In the genomic region with DNA sequence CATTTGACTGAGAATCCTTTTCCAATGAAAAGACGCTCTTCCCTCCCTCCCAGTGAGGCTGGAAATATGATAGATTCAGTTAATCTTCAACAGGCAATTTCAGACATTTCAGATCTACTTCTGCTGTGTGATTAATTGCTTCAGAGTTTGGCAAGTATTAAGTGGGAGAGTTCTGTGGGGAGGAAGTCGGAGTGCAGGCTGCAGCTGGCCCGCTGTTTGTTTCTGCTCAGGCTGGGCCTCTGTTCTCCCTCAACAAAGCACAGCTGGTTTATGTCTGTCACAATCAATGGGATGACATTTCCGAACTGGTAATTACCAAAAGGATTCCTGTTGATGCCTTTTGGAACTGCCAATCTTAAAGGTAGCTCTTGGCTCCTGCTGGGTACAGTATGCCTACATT, we compare ENCODE assay signal across 15 cellular contexts.
A peak's percentile ranks its signal among the peaks of the same experiment; 100 is the strongest.
DNase-seq lines count a peak whose midpoint lies in the region; ATAC-seq, FAIRE-seq and TF ChIP-seq lines count a peak whose summit lies in the region.
"Had no signal": no experiment of that assay in that cellular context is flagged by ENCODE, and none has a peak within 500 bp of the region (broad histone marks: within the 10 kb centered on the region; RNA-seq: fewer than 3 reads in every experiment).

No MANE protein-coding gene starts in this region.

- DNase-seq in H9, result no peak
- DNase-seq in RWPE1 (ENCODE audit: low spot score), result peak; percentile 11
- DNase-seq in fibroblast of pulmonary artery (ENCODE audit: low read depth), result peak; percentile 87
- peak; percentile 8 for DNase-seq in neural crest cell (ENCODE audit: low read depth, low spot score)
- DNase-seq in dedifferentiated amniotic fluid mesenchymal stem cell (ENCODE audit: extremely low spot score), result no peak
- no peak for DNase-seq in RCC 7860 (ENCODE audit: low spot score)
- DNase-seq in HUDEP-2 (lab: John Stamatoyannopoulos, UW; ENCODE audit: unreplicated experiment in 76 of 76), result no peak
- DNase-seq in PC-3, result no peak
- DNase-seq: activated CD4-positive, alpha-beta T cell treated with anti-CD3 and anti-CD28 coated beads for 48 hours; activated naive CD8-positive, alpha-beta T cell treated with anti-CD3 and anti-CD28 coated beads, Interleukin-2, amount 10 ng/mL, durations not matched to agents 7 days and 5 days; Karpas-422; midbrain; RPMI8226 had no signal

- H3K4me3 Mint-ChIP-seq in H9, result no peak overlapping the region
- no peak overlapping the region for H3K4me3 Mint-ChIP-seq in neural crest cell
- H3K4me3 Mint-ChIP-seq: activated naive CD8-positive, alpha-beta T cell treated with anti-CD3 and anti-CD28 coated beads, Interleukin-2, amount 10 ng/mL, durations not matched to agents 7 days and 5 days had no signal

- H3K27ac ChIP-seq in H9 (ENCODE audit: insufficient read length, low read depth, low read length) (no peak overlapping the region), RWPE1 (peak overlapping the region; percentile 93), PC-3 (ENCODE audit: low read length) (no peak overlapping the region)
- H3K27ac ChIP-seq: C4-2B, thoracic aorta had no signal

- no peak overlapping the region for H3T11ph ChIP-seq in H9 (ENCODE audit: low read length)

- POLR2A ChIA-PET in RWPE1 (lab: Yijun Ruan, JAX; ENCODE audit: low non-redundant PET) (no interaction called here), PC-3 (lab: Charles Lee; ENCODE audit: unreplicated experiment) (no interaction called here)

- H3K9ac ChIP-seq in H9 (ENCODE audit: extremely low read depth, insufficient read length, low read length) (no peak overlapping the region), PC-3 (ENCODE audit: low read length) (no peak overlapping the region)

- H3K4me1 ChIP-seq in H9 (ENCODE audit: insufficient read depth, low read length), result no peaks in the 10 kb centered on the region
- H3K4me1 ChIP-seq in PC-3 (ENCODE audit: insufficient read depth, low read length), result no peaks in the 10 kb centered on the region

- H3K56ac ChIP-seq in H9 (ENCODE audit: insufficient read length, low read depth, low read length), result no peak overlapping the region

- no peaks in the 10 kb centered on the region for H4K20me1 ChIP-seq in H9 (ENCODE audit: control insufficient read depth, insufficient read depth, insufficient read length)
- H4K20me1 ChIP-seq in PC-3 (ENCODE audit: low read length), result no peaks in the 10 kb centered on the region

- H3K4me1 Mint-ChIP-seq in H9, result peaks cover 10 to 14% of the 10 kb centered on the region in 2 experiments
- H3K4me1 Mint-ChIP-seq in neural crest cell, result peaks cover 47% of the 10 kb centered on the region
- H3K4me1 Mint-ChIP-seq: activated naive CD8-positive, alpha-beta T cell treated with anti-CD3 and anti-CD28 coated beads, Interleukin-2, amount 10 ng/mL, durations not matched to agents 7 days and 5 days had no signal

- H3K18ac ChIP-seq in H9 (ENCODE audit: insufficient read length, low read depth, low read length), result no peak overlapping the region

- H3K23ac ChIP-seq in H9 (ENCODE audit: insufficient read length, low read depth, low read length), result no peak overlapping the region

- no peak overlapping the region for H2BK12ac ChIP-seq in H9 (ENCODE audit: insufficient read length, low read depth, low read length)

- H2AFZ ChIP-seq in H9 (ENCODE audit: low read length) (no peak overlapping the region), PC-3 (ENCODE audit: low read length) (no peak overlapping the region)

- H2BK120ac ChIP-seq in H9 (ENCODE audit: low read depth, low read length, poor library complexity, severe bottlenecking), result no peak overlapping the region

- H3K27me3 Mint-ChIP-seq in H9 (ENCODE audit: low read depth) (no peaks in the 10 kb centered on the region), neural crest cell (ENCODE audit: low read depth) (no peaks in the 10 kb centered on the region)

- intact Hi-C loops in PC-3 (cut with micrococcal nuclease), result no loop called here

- CTCF ChIA-PET in RWPE1 (lab: Yijun Ruan, JAX) (interaction anchor here (1.0 kb wide), 1 partner anchor 37 kb away, joined by 4 read pairs; no protein-coding TSS in a partner anchor), PC-3 (lab: Charles Lee) (no interaction called here)

- no peak for FAIRE-seq in RCC 7860 (lab: Jason Lieb, UNC)

- H3K9me3 Mint-ChIP-seq in H9 (no peaks in the 10 kb centered on the region), neural crest cell (no peaks in the 10 kb centered on the region)
- H3K9me3 Mint-ChIP-seq: activated naive CD8-positive, alpha-beta T cell treated with anti-CD3 and anti-CD28 coated beads, Interleukin-2, amount 10 ng/mL, durations not matched to agents 7 days and 5 days had no signal

- H2BK20ac ChIP-seq in H9 (ENCODE audit: low read depth, low read length, poor library complexity, severe bottlenecking), result no peak overlapping the region

- no peaks in the 10 kb centered on the region for H3K23me2 ChIP-seq in H9 (ENCODE audit: insufficient read length, low read depth, low read length, poor library complexity, severe bottlenecking)

- H3K36me3 Mint-ChIP-seq in H9 (ENCODE audit: insufficient read depth in 1 of 3, low read depth in 3 of 3) (no peaks in the 10 kb centered on the region), neural crest cell (ENCODE audit: low read depth) (no peaks in the 10 kb centered on the region)
- H3K36me3 Mint-ChIP-seq: activated naive CD8-positive, alpha-beta T cell treated with anti-CD3 and anti-CD28 coated beads, Interleukin-2, amount 10 ng/mL, durations not matched to agents 7 days and 5 days had no signal

- no peak overlapping the region for H3K4me3 ChIP-seq in fibroblast of pulmonary artery (replicated peaks; ENCODE audit: low read depth, low read length)
- H3K4me3 ChIP-seq in PC-3 (ENCODE audit: low read length), result no peak overlapping the region
- H3K4me3 ChIP-seq: thoracic aorta had no signal

- H2AK5ac ChIP-seq in H9 (ENCODE audit: insufficient read length, low read length), result no peak overlapping the region

- H4K5ac ChIP-seq in H9 (ENCODE audit: insufficient read length, low read depth, low read length), result no peak overlapping the region

- no peaks in the 10 kb centered on the region for H3K79me1 ChIP-seq in H9 (ENCODE audit: insufficient read depth, low read depth, low read length, poor library complexity, severe bottlenecking)

- H3K14ac ChIP-seq in H9 (ENCODE audit: insufficient read depth, low read length), result no peak overlapping the region

- H2BK15ac ChIP-seq in H9 (ENCODE audit: low read depth, low read length), result no peak overlapping the region

- H3K9me3 ChIP-seq in H9 (ENCODE audit: control insufficient read depth, low read depth, low read length), result no peaks in the 10 kb centered on the region
- H3K9me3 ChIP-seq in PC-3 (ENCODE audit: low read length), result no peaks in the 10 kb centered on the region
- H3K9me3 ChIP-seq: thoracic aorta had no signal

- no peak overlapping the region for H4K8ac ChIP-seq in H9 (replicated peaks; ENCODE audit: insufficient read length, low read depth, low read length)

- H3K79me2 ChIP-seq in H9 (ENCODE audit: insufficient read depth, low read length) (no peaks in the 10 kb centered on the region), PC-3 (ENCODE audit: low read length) (no peaks in the 10 kb centered on the region)

- no peak overlapping the region for H3K4me2 ChIP-seq in H9 (ENCODE audit: insufficient read depth, insufficient read length, low read length)
- H3K4me2 ChIP-seq in PC-3 (ENCODE audit: low read length), result no peak overlapping the region

- H3K4ac ChIP-seq in H9 (ENCODE audit: low read depth, low read length), result no peak overlapping the region

- H2BK5ac ChIP-seq in H9 (ENCODE audit: insufficient read length, low read length), result no peak overlapping the region

- no peak for TF ChIP-seq CTCF in H9 (conservative IDR thresholded peaks at IDR 0.05)
- no peak for TF ChIP-seq CTCF in RWPE1 (conservative IDR thresholded peaks at IDR 0.05; ENCODE audit: low read depth)
- no peak for TF ChIP-seq CTCF in fibroblast of pulmonary artery (IDR thresholded peaks at IDR 0.05; ENCODE audit: low read length, missing control alignments)
- no peak for TF ChIP-seq CTCF in neural crest cell (conservative IDR thresholded peaks at IDR 0.05)
- no peak for TF ChIP-seq CTCF in PC-3 (conservative IDR thresholded peaks at IDR 0.05; ENCODE audit: low read depth, low read length)

- no peak for ATAC-seq in PC-3

- H3K9me2 ChIP-seq in PC-3 (replicated peaks; ENCODE audit: low read length), result no peaks in the 10 kb centered on the region

- H4K91ac ChIP-seq in H9 (ENCODE audit: insufficient read length, low read depth, low read length), result no peak overlapping the region

- no peaks in the 10 kb centered on the region for H3F3A ChIP-seq in PC-3 (ENCODE audit: low read length, unreplicated experiment)

- H3K36me3 ChIP-seq in PC-3 (ENCODE audit: low read depth, low read length), result no peaks in the 10 kb centered on the region
- H3K36me3 ChIP-seq: thoracic aorta had no signal

- WGBS in H9 (ENCODE audit: extremely low coverage, insufficient read length, low lambda C conversion rate), result no CpG with 5 or more reads among the region's 4 CpGs

- no peaks in the 10 kb centered on the region for H3K27me3 ChIP-seq in H9 (ENCODE audit: insufficient read depth, low read length)
- no peaks in the 10 kb centered on the region for H3K27me3 ChIP-seq in PC-3 (ENCODE audit: low read length)

- H3K27ac Mint-ChIP-seq in H9 (peak overlapping the region in 2 of 3 experiments; percentile 19 to 26; a peak in 2 of 7 replicates), neural crest cell (ENCODE audit: unreplicated experiment) (no peak overlapping the region)
- H3K27ac Mint-ChIP-seq: activated naive CD8-positive, alpha-beta T cell treated with anti-CD3 and anti-CD28 coated beads, Interleukin-2, amount 10 ng/mL, durations not matched to agents 7 days and 5 days had no signal

- BruUV-seq in PC-3 (replicated peaks; lab: Mats Ljungman, UMichigan), result no TSS peak

Comparison
In these comparisons a context has a peak if more than half of its experiments do, and no peak if none do; other contexts are left out.
1. DNase-seq: peak in RWPE1 (single experiment), fibroblast of pulmonary artery (single experiment) and neural crest cell (single experiment); none in H9 (single experiment), dedifferentiated amniotic fluid mesenchymal stem cell (single experiment), RCC 7860 (single experiment), HUDEP-2 (0 of 76) and PC-3 (single experiment).